Comparison of ENCODE assay signal across 15 cellular contexts in genomic region chr22:48147404-48147803, GRCh38.
DNase-seq lines count a peak whose midpoint lies in the region; ATAC-seq and TF ChIP-seq lines count a peak whose summit lies in the region.
"Had no signal": no experiment of that assay in that cellular context is flagged by ENCODE, and none has a peak within 500 bp of the region (broad histone marks: within the 10 kb centered on the region; RNA-seq: fewer than 3 reads in every experiment).

No MANE protein-coding gene starts in this region.

- no peak overlapping the region for H2AFZ ChIP-seq in neuronal stem cell (ENCODE audit: low read length)

- no peaks in the 10 kb centered on the region for H3K36me3 Mint-ChIP-seq in endodermal cell (ENCODE audit: low read depth)
- H3K36me3 Mint-ChIP-seq: CD4-positive, CD25-positive, alpha-beta regulatory T cell; IgD-negative memory B cell had no signal

- H3K23ac ChIP-seq in neuronal stem cell (ENCODE audit: low read depth, low read length, poor library complexity): no peak overlapping the region

- WGBS in endodermal cell (ENCODE audit: insufficient coverage in 1 of 2, insufficient read length in 1 of 2), 2 experiments: 11 to 37% methylated on average over 3 to 4 of the region's 4 CpGs
- no CpG with 5 or more reads among the region's 4 CpGs for WGBS in neuronal stem cell (ENCODE audit: extremely low coverage in 2 of 2, insufficient read length in 2 of 2, insufficient replicate concordance in 1 of 2), 2 donors

- H3K27me3 Mint-ChIP-seq in endodermal cell (ENCODE audit: insufficient read depth): peaks cover 5% of the 10 kb centered on the region

- H3K4me1 Mint-ChIP-seq in endodermal cell: peaks cover 4% of the 10 kb centered on the region

- H3K14ac ChIP-seq in neuronal stem cell (ENCODE audit: low read length): no peak overlapping the region

- H3K9me3 ChIP-seq in HUES48 (ENCODE audit: control insufficient read depth, insufficient read depth, low read length): no peaks in the 10 kb centered on the region
- H3K9me3 ChIP-seq in endodermal cell (ENCODE audit: control insufficient read depth, low read length): no peaks in the 10 kb centered on the region
- no peaks in the 10 kb centered on the region for H3K9me3 ChIP-seq in neuronal stem cell (replicated peaks in 1 of 2; ENCODE audit: control insufficient read depth in 2 of 2, insufficient read depth in 1 of 2, low read depth in 1 of 2, low read length in 2 of 2)
- H3K9me3 ChIP-seq: BLaER1 had no signal

- CTCF ChIA-PET in HEK293T (lab: Yijun Ruan, JAX): no interaction called here
- CTCF ChIA-PET in GM10248 (lab: Yijun Ruan, JAX): no interaction called here

- no peak overlapping the region for H4K8ac ChIP-seq in neuronal stem cell (ENCODE audit: low read depth, low read length)

- POLR2A ChIA-PET in HEK293T (lab: Yijun Ruan, JAX) (no interaction called here), GM10248 (lab: Yijun Ruan, JAX) (no interaction called here)

- H3K4ac ChIP-seq in neuronal stem cell (ENCODE audit: low read length): no peak overlapping the region

- H3K79me1 ChIP-seq in neuronal stem cell (ENCODE audit: low read depth, low read length): no peaks in the 10 kb centered on the region

- no peak overlapping the region for H3K4me2 ChIP-seq in neuronal stem cell (ENCODE audit: insufficient read depth, low read length, poor library complexity, severe bottlenecking)
- H3K4me2 ChIP-seq: BLaER1 had no signal

- H3K9ac ChIP-seq in HUES48 (ENCODE audit: low read depth, low read length) (no peak overlapping the region), endodermal cell (ENCODE audit: extremely low read depth, low read length, poor library complexity, severe bottlenecking) (no peak overlapping the region), neuronal stem cell (ENCODE audit: low read depth, low read length, poor library complexity) (no peak overlapping the region)
- H3K9ac ChIP-seq: BLaER1 had no signal

- no peak for ATAC-seq in GM21423 (IDR thresholded peaks at IDR 0.05; ENCODE audit: unreplicated experiment)

- DNase-seq in ELF-1 (ENCODE audit: low read depth, low spot score): peak; percentile 50
- peak; percentile 52 for DNase-seq in endodermal cell
- DNase-seq in neuronal stem cell (ENCODE audit: low spot score): no peak
- DNase-seq in HEK293T (ENCODE audit: extremely low spot score): no peak
- DNase-seq in GM10248 (ENCODE audit: extremely low spot score): no peak
- DNase-seq: 8988T; AML-193; Calu3; CD4-positive, CD25-positive, alpha-beta regulatory T cell; DMS 273 treated with DMSO at 0.1 percent for 48 hours; KG1 had no signal

- H3K27me3 ChIP-seq in HUES48 (ENCODE audit: control insufficient read depth, insufficient read depth, low read length): peaks cover 9% of the 10 kb centered on the region
- no peaks in the 10 kb centered on the region for H3K27me3 ChIP-seq in endodermal cell (ENCODE audit: control insufficient read depth, insufficient read depth, low read length, poor library complexity, severe bottlenecking)
- H3K27me3 ChIP-seq in neuronal stem cell (ENCODE audit: control insufficient read depth in 3 of 3, insufficient read depth in 3 of 3, low read depth in 1 of 3, low read length in 3 of 3): peaks cover 0 to 6% (median 1%) of the 10 kb centered on the region in 3 experiments
- H3K27me3 ChIP-seq: BLaER1 had no signal

- H3K27ac Mint-ChIP-seq in endodermal cell: no peak overlapping the region
- H3K27ac Mint-ChIP-seq: CD4-positive, CD25-positive, alpha-beta regulatory T cell had no signal

- no peak overlapping the region for H3K18ac ChIP-seq in neuronal stem cell (ENCODE audit: low read length)

- H2AK5ac ChIP-seq in neuronal stem cell (ENCODE audit: low read depth, low read length): no peak overlapping the region

- no peak overlapping the region for H2BK12ac ChIP-seq in neuronal stem cell (ENCODE audit: low read length)

- peak overlapping the region; percentile 42 for H2BK5ac ChIP-seq in neuronal stem cell (ENCODE audit: low read length)

- H3K36me3 ChIP-seq in HUES48 (ENCODE audit: control insufficient read depth, insufficient read depth, low read length) (no peaks in the 10 kb centered on the region), endodermal cell (ENCODE audit: control insufficient read depth, insufficient read depth, low read length) (no peaks in the 10 kb centered on the region), neuronal stem cell (replicated peaks in 1 of 2; ENCODE audit: control insufficient read depth in 2 of 2, insufficient read depth in 2 of 2, low read length in 2 of 2) (no peaks in the 10 kb centered on the region)
- H3K36me3 ChIP-seq: BLaER1 had no signal

- H3K9me3 Mint-ChIP-seq in endodermal cell: no peaks in the 10 kb centered on the region
- H3K9me3 Mint-ChIP-seq: CD4-positive, CD25-positive, alpha-beta regulatory T cell had no signal

- H3K27ac ChIP-seq in HUES48 (ENCODE audit: low read depth, low read length): peak overlapping the region; percentile 5
- no peak overlapping the region for H3K27ac ChIP-seq in endodermal cell (ENCODE audit: low read depth, low read length)
- no peak overlapping the region for H3K27ac ChIP-seq in neuronal stem cell (replicated peaks; ENCODE audit: low read length)
- H3K27ac ChIP-seq: BLaER1 had no signal

- H3K4me3 Mint-ChIP-seq in endodermal cell: no peak overlapping the region
- H3K4me3 Mint-ChIP-seq: CD4-positive, CD25-positive, alpha-beta regulatory T cell; IgD-negative memory B cell had no signal

- no peak overlapping the region for H2BK15ac ChIP-seq in neuronal stem cell (ENCODE audit: low read length)

- 0 out of 2 replicates have a peak overlapping the region, but pooled peaks have one; percentile 14 for H3K4me3 ChIP-seq in HUES48 (ENCODE audit: low read depth, low read length)
- no peak overlapping the region for H3K4me3 ChIP-seq in endodermal cell (ENCODE audit: low read length)
- H3K4me3 ChIP-seq in neuronal stem cell (ENCODE audit: low read length in 2 of 2): no peak overlapping the region
- H3K4me3 ChIP-seq: BLaER1 had no signal

- no peak for TF ChIP-seq CTCF in endodermal cell (conservative IDR thresholded peaks at IDR 0.05)
- TF ChIP-seq CTCF in GM10248 (IDR thresholded peaks at IDR 0.05; ENCODE audit: control extremely low read depth, extremely low read depth, low read depth, missing control alignments): no peak

- H3K4me1 ChIP-seq in HUES48 (ENCODE audit: control insufficient read depth, insufficient read depth, low read length): peaks cover 13% of the 10 kb centered on the region
- H3K4me1 ChIP-seq in endodermal cell (ENCODE audit: control insufficient read depth, insufficient read depth, low read length): no peaks in the 10 kb centered on the region
- H3K4me1 ChIP-seq in neuronal stem cell (ENCODE audit: control insufficient read depth in 2 of 2, insufficient read depth in 1 of 2, low read depth in 1 of 2, low read length in 2 of 2): peaks cover 0 to 2% of the 10 kb centered on the region in 2 donors

- no peak overlapping the region for H2BK120ac ChIP-seq in neuronal stem cell (ENCODE audit: low read depth, low read length)

- H4K91ac ChIP-seq in neuronal stem cell (ENCODE audit: low read depth, low read length, poor library complexity): no peak overlapping the region

TF ChIP-seq in HEK293T, 16 proteins besides CTCF, POLR2A, EP300 and RAD21:
- TF ChIP-seq FOXM1 (IDR thresholded peaks at IDR 0.05; ENCODE audit: borderline replicate concordance) (no peak), ELF4 (IDR thresholded peaks at IDR 0.05) (no peak), FOXK2 (IDR thresholded peaks at IDR 0.05) (no peak), ZNF384 (IDR thresholded peaks at IDR 0.05) (no peak), FOXA1 (IDR thresholded peaks at IDR 0.05) (no peak), SP1 (IDR thresholded peaks at IDR 0.05) (no peak), CTBP1 (IDR thresholded peaks at IDR 0.05; ENCODE audit: borderline replicate concordance) (no peak), PKNOX1 (IDR thresholded peaks at IDR 0.05) (no peak), HDGF (IDR thresholded peaks at IDR 0.05; ENCODE audit: borderline replicate concordance) (no peak), ARNT (IDR thresholded peaks at IDR 0.05) (no peak), BHLHE40 (IDR thresholded peaks at IDR 0.05; ENCODE audit: borderline replicate concordance) (no peak), SUZ12 (IDR thresholded peaks at IDR 0.05) (no peak), LEF1 (IDR thresholded peaks at IDR 0.05; ENCODE audit: borderline replicate concordance) (no peak), TARDBP (IDR thresholded peaks at IDR 0.05) (no peak), L3MBTL2 (conservative IDR thresholded peaks at IDR 0.05) (no peak), NFRKB (IDR thresholded peaks at IDR 0.05) (no peak)

Comparison
In these comparisons a context has a peak if more than half of its experiments do, and no peak if none do; other contexts are left out.
1. DNase-seq: peak in ELF-1 (single experiment) and endodermal cell (single experiment); none in neuronal stem cell (single experiment), HEK293T (single experiment) and GM10248 (single experiment).